1 cellular context compared by ENCODE assay signal in the genomic region with DNA sequence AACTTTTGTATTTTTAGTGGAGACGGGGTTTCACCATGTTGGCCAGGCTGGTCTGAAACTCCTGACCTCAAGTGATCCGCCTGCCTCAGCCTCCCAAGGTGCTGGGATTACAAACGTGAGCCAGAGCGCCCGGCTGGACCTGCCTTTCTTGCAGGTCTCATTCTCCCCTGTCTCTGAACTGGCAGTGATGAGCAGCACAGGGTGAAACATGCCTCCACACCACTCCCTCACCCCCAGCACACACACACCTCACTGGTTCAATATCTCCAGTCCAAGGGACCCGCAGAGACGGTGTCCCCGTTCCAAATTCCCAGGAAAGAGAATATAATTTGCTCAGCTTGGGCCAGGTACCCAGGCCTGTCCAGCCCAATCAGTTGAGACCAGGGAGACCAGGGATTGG.
TF ChIP-seq lines count a peak whose summit lies in the region.

No MANE protein-coding gene starts in this region.

TF ChIP-seq in HepG2, 621 proteins besides CTCF, POLR2A, EP300 and RAD21 (continued from another document):
- TF ChIP-seq, protein P1, sequence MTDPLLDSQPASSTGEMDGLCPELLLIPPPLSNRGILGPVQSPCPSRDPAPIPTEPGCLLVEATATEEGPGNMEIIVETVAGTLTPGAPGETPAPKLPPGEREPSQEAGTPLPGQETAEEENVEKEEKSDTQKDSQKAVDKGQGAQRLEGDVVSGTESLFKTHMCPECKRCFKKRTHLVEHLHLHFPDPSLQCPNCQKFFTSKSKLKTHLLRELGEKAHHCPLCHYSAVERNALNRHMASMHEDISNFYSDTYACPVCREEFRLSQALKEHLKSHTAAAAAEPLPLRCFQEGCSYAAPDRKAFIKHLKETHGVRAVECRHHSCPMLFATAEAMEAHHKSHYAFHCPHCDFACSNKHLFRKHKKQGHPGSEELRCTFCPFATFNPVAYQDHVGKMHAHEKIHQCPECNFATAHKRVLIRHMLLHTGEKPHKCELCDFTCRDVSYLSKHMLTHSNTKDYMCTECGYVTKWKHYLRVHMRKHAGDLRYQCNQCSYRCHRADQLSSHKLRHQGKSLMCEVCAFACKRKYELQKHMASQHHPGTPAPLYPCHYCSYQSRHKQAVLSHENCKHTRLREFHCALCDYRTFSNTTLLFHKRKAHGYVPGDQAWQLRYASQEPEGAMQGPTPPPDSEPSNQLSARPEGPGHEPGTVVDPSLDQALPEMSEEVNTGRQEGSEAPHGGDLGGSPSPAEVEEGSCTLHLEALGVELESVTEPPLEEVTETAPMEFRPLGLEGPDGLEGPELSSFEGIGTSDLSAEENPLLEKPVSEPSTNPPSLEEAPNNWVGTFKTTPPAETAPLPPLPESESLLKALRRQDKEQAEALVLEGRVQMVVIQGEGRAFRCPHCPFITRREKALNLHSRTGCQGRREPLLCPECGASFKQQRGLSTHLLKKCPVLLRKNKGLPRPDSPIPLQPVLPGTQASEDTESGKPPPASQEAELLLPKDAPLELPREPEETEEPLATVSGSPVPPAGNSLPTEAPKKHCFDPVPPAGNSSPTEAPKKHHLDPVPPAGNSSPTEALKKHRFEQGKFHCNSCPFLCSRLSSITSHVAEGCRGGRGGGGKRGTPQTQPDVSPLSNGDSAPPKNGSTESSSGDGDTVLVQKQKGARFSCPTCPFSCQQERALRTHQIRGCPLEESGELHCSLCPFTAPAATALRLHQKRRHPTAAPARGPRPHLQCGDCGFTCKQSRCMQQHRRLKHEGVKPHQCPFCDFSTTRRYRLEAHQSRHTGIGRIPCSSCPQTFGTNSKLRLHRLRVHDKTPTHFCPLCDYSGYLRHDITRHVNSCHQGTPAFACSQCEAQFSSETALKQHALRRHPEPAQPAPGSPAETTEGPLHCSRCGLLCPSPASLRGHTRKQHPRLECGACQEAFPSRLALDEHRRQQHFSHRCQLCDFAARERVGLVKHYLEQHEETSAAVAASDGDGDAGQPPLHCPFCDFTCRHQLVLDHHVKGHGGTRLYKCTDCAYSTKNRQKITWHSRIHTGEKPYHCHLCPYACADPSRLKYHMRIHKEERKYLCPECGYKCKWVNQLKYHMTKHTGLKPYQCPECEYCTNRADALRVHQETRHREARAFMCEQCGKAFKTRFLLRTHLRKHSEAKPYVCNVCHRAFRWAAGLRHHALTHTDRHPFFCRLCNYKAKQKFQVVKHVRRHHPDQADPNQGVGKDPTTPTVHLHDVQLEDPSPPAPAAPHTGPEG (CRISPR knock-in tag; IDR thresholded peaks at IDR 0.05) = no peak
- TF ChIP-seq ZNF549 (CRISPR knock-in tag; IDR thresholded peaks at IDR 0.05) (no peak), TCF7L2 (IDR thresholded peaks at IDR 0.05; ENCODE audit: low read depth, low read length) (no peak), ZNF235 (CRISPR knock-in tag; IDR thresholded peaks at IDR 0.05; ENCODE audit: borderline replicate concordance) (no peak), SALL1 (CRISPR knock-in tag; IDR thresholded peaks at IDR 0.05) (no peak), NR2F2 (IDR thresholded peaks at IDR 0.05; ENCODE audit: borderline replicate concordance, low read depth) (no peak), KDM5A (IDR thresholded peaks at IDR 0.05; ENCODE audit: borderline replicate concordance, low read length) (no peak), TEAD3 (CRISPR knock-in tag; optimal IDR thresholded peaks at IDR 0.05; ENCODE audit: borderline replicate concordance) (no peak), KAT7 (CRISPR knock-in tag; IDR thresholded peaks at IDR 0.05; ENCODE audit: borderline replicate concordance) (no peak), XBP1 (CRISPR knock-in tag; IDR thresholded peaks at IDR 0.05) (no peak), ZNF10 (CRISPR knock-in tag; IDR thresholded peaks at IDR 0.05; ENCODE audit: borderline replicate concordance, low read depth) (no peak), REPIN1 (CRISPR knock-in tag; IDR thresholded peaks at IDR 0.05; ENCODE audit: borderline replicate concordance, low read depth) (no peak), PCBP1 (IDR thresholded peaks at IDR 0.05; ENCODE audit: borderline replicate concordance, low read depth, low read length) (no peak), ZNF792 (CRISPR knock-in tag; IDR thresholded peaks at IDR 0.05) (no peak)
- TF ChIP-seq, protein P2, sequence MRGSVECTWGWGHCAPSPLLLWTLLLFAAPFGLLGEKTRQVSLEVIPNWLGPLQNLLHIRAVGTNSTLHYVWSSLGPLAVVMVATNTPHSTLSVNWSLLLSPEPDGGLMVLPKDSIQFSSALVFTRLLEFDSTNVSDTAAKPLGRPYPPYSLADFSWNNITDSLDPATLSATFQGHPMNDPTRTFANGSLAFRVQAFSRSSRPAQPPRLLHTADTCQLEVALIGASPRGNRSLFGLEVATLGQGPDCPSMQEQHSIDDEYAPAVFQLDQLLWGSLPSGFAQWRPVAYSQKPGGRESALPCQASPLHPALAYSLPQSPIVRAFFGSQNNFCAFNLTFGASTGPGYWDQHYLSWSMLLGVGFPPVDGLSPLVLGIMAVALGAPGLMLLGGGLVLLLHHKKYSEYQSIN (CRISPR knock-in tag; IDR thresholded peaks at IDR 0.05; ENCODE audit: borderline replicate concordance) = no peak
- TF ChIP-seq, protein P3, sequence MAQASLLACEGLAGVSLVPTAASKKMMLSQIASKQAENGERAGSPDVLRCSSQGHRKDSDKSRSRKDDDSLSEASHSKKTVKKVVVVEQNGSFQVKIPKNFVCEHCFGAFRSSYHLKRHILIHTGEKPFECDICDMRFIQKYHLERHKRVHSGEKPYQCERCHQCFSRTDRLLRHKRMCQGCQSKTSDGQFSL (CRISPR knock-in tag; IDR thresholded peaks at IDR 0.05) = no peak
- TF ChIP-seq, protein P4, sequence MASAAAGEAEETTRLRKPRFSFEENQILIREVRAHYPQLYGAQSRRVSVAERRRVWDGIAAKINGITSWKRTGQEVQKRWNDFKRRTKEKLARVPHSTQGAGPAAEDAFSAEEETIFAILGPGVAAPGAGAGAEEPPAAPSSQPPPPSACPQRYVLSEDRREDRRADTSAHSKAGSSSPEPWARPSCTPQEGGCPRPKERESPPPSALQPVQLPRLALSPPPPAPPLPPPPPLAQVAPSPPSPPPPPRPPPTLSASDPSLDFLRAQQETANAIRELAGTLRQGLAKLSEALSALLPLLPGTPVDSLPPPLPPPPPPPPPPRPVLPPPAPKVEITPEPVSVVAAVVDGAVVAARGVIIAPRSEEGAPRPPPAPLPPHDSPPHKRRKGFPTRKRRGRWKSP (CRISPR knock-in tag; IDR thresholded peaks at IDR 0.05) = no peak
